ENCODE assay signal across 1 cellular context in genomic region chr2:28394331-28394877, GRCh38.
TF ChIP-seq lines count a peak whose summit lies in the region.

No MANE protein-coding gene starts in this region.

TF ChIP-seq in HEK293, 187 proteins besides CTCF, POLR2A, EP300 and RAD21 (continued from another document):
- TF ChIP-seq PATZ1 (tag by site-specific recombination; IDR thresholded peaks at IDR 0.05), result peak; percentile 56
- no peak for TF ChIP-seq MEIS1 (CRISPR knock-in tag; IDR thresholded peaks at IDR 0.05; ENCODE audit: borderline replicate concordance)
- peak; percentile 25; the same call in 1 of the 2 replicates for TF ChIP-seq ZNF398 (tag by site-specific recombination; IDR thresholded peaks at IDR 0.05)
- TF ChIP-seq PRDM4 (tag by site-specific recombination; IDR thresholded peaks at IDR 0.05), result no peak
- TF ChIP-seq ZNF335 (tag by site-specific recombination; conservative IDR thresholded peaks at IDR 0.05), result 0 out of 2 replicates have a peak, but pooled peaks have one; percentile 33
- TF ChIP-seq GLI4 (tag by site-specific recombination; IDR thresholded peaks at IDR 0.05), result no peak
- TF ChIP-seq ZBTB10 (tag by site-specific recombination; IDR thresholded peaks at IDR 0.05), result 0 out of 2 replicates have a peak, but pooled peaks have one; percentile 19
- peak; percentile 71 for TF ChIP-seq GLIS2 (tag by site-specific recombination; IDR thresholded peaks at IDR 0.05)
- TF ChIP-seq GLIS1 (tag by site-specific recombination; IDR thresholded peaks at IDR 0.05), result peak; percentile 65
- TF ChIP-seq ZNF600 (tag by site-specific recombination; IDR thresholded peaks at IDR 0.05), result peak; percentile 44; the same call in 1 of the 2 replicates
- TF ChIP-seq ZNF549 (tag by site-specific recombination; IDR thresholded peaks at IDR 0.05), result no peak
